5 cellular contexts compared by ENCODE assay signal in the genomic region with DNA sequence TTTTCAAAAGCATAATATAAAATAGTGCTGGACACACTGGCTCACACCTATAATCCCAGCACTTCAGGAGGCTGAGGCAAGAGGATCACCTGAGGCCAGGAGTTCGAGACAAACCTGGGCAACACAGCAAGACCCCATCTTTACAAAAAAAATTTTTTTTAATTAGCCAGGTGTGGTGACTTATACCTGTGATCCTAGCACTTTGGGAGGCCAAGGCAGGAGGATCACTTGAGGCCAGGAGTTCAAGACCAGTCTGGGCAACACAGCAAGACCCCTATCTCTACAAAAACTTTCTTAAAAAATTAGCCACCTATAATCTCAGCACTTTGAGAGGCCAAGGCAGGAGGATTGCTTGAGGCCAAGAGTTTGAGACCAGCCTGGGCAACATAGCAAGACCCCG. TPM values are rescaled to one million over a fixed set of nuclear protein-coding genes. Genes with fewer than 3 reads are reported as not detected.
"Had no signal": no experiment of that assay in that cellular context is flagged by ENCODE, and none has a peak within 500 bp of the region (broad histone marks: within the 10 kb centered on the region; RNA-seq: fewer than 3 reads in every experiment).

No MANE protein-coding gene starts in this region.

RNA-seq across cellular contexts. Expression of a gene that starts 27.3 kb away (rescaled TPM):
- total RNA-seq: PC-3, Right ventricle myocardium inferior, Right ventricle myocardium superior, SJCRH30, SK-MEL-5 had no signal
